Comparison of ENCODE assay signal across 12 cellular contexts in genomic region chr14:103724116-103724515, GRCh38. TPM values are rescaled to one million over a fixed set of nuclear protein-coding genes. Genes with fewer than 3 reads are reported as not detected.
DNase-seq lines count a peak whose midpoint lies in the region; ATAC-seq and TF ChIP-seq lines count a peak whose summit lies in the region.
"Had no signal": no experiment of that assay in that cellular context is flagged by ENCODE, and none has a peak within 500 bp of the region (broad histone marks: within the 10 kb centered on the region; RNA-seq: fewer than 3 reads in every experiment).

No MANE protein-coding gene starts in this region.

- no peak overlapping the region for H3K4me3 ChIP-seq in GM23248
- H3K4me3 ChIP-seq in gastrocnemius medialis, result no peak overlapping the region
- no peak overlapping the region for H3K4me3 ChIP-seq in naive thymus-derived CD4-positive, alpha-beta T cell (ENCODE audit: low read length)

- ATAC-seq in gastrocnemius medialis, result no peak
- ATAC-seq in naive thymus-derived CD4-positive, alpha-beta T cell, result no peak

- DNase-seq in GM23248 (peak; percentile 74), cerebellar cortex (ENCODE audit: low spot score) (peak; percentile 63), hypothalamus (lab: John Stamatoyannopoulos, UW) (peak in 27 of 51 donors; percentile 16 to 70 (median 51)), gastrocnemius medialis (no peak), inferior parietal cortex (ENCODE audit: extremely low spot score) (no peak), RPMI8226 (no peak), SW 1271 (lab: John Stamatoyannopoulos, UW) (no peak)
- no peak for DNase-seq in naive thymus-derived CD4-positive, alpha-beta T cell
- DNase-seq: Karpas-422; NCI-H774; stimulated activated CD4-positive, alpha-beta T cell treated with anti-CD3 and anti-CD28 coated beads, Interleukin-15, amount 100 ng/mL, for 24 hours; stimulated activated naive CD4-positive, alpha-beta T cell had no signal

- H3K9me3 ChIP-seq in GM23248 (ENCODE audit: low read depth) (no peaks in the 10 kb centered on the region), gastrocnemius medialis (no peaks in the 10 kb centered on the region)
- H3K9me3 ChIP-seq in naive thymus-derived CD4-positive, alpha-beta T cell (ENCODE audit: control insufficient read depth in 2 of 3, low read length in 3 of 3), result no peaks in the 10 kb centered on the region

- no peak overlapping the region for H3K4me3 Mint-ChIP-seq in naive thymus-derived CD4-positive, alpha-beta T cell

- WGBS in GM23248 (ENCODE audit: low coverage in 1 of 2, low lambda C conversion rate in 2 of 2, missing lambda C conversion rate in 2 of 2), 2 experiments, result 47 to 48% methylated on average over 20 of the region's 20 CpGs

- POLR2A ChIA-PET in naive thymus-derived CD4-positive, alpha-beta T cell (lab: Charles Lee), result no interaction called here

- no peaks in the 10 kb centered on the region for H3K27me3 ChIP-seq in GM23248 (replicated peaks; ENCODE audit: insufficient read depth)
- no peaks in the 10 kb centered on the region for H3K27me3 ChIP-seq in gastrocnemius medialis
- H3K27me3 ChIP-seq in naive thymus-derived CD4-positive, alpha-beta T cell (ENCODE audit: control insufficient read depth in 2 of 2, insufficient read depth in 2 of 2, low read length in 2 of 2), result no peaks in the 10 kb centered on the region

- no peaks in the 10 kb centered on the region for H3F3A ChIP-seq in GM23248 (ENCODE audit: insufficient read depth)

- no peak overlapping the region for H3K4me2 ChIP-seq in GM23248 (ENCODE audit: unreplicated experiment)

- H3K27ac ChIP-seq in GM23248 (no peak overlapping the region), gastrocnemius medialis (peak overlapping the region in 3 of 4 donors; percentile 3 to 45 (median 43))
- no peak overlapping the region for H3K27ac ChIP-seq in naive thymus-derived CD4-positive, alpha-beta T cell (ENCODE audit: low read depth, low read length)

- H3K4me1 ChIP-seq in GM23248 (ENCODE audit: insufficient read depth) (peaks cover 28% of the 10 kb centered on the region), gastrocnemius medialis (peaks cover 32 to 39% of the 10 kb centered on the region in 2 donors)
- H3K4me1 ChIP-seq in naive thymus-derived CD4-positive, alpha-beta T cell (ENCODE audit: control insufficient read depth in 2 of 2, insufficient read depth in 2 of 2, low read length in 2 of 2), result peaks cover 0 to 4% of the 10 kb centered on the region in 2 donors

- H3K36me3 Mint-ChIP-seq in naive thymus-derived CD4-positive, alpha-beta T cell, result peaks cover 0 to 4% (median 0%) of the 10 kb centered on the region in 5 donors

- H3K27me3 Mint-ChIP-seq in naive thymus-derived CD4-positive, alpha-beta T cell, result no peaks in the 10 kb centered on the region

- H3K9me2 ChIP-seq in GM23248 (ENCODE audit: insufficient read depth), result no peaks in the 10 kb centered on the region

- H3K36me3 ChIP-seq in GM23248 (ENCODE audit: low read depth) (no peaks in the 10 kb centered on the region), gastrocnemius medialis (peaks cover 0 to 2% of the 10 kb centered on the region in 2 donors)
- H3K36me3 ChIP-seq in naive thymus-derived CD4-positive, alpha-beta T cell (ENCODE audit: control insufficient read depth in 2 of 3, insufficient read depth in 3 of 3, low read length in 3 of 3), result peaks cover 0 to 30% (median 0%) of the 10 kb centered on the region in 3 experiments

- no peak overlapping the region for H2AFZ ChIP-seq in GM23248

- no peak for TF ChIP-seq CTCF in gastrocnemius medialis (IDR thresholded peaks at IDR 0.05 in 4 of 5, conservative IDR thresholded peaks at IDR 0.05 in 1 of 5)

- no peak overlapping the region for H3K27ac Mint-ChIP-seq in naive thymus-derived CD4-positive, alpha-beta T cell

- intact Hi-C loops in gastrocnemius medialis (cut with DNase I; ENCODE audit: low total_unique reads), result no loop called here
- intact Hi-C loops in naive thymus-derived CD4-positive, alpha-beta T cell (cut with micrococcal nuclease), result no loop called here

- no peak for TF ChIP-seq POLR2A in gastrocnemius medialis (IDR thresholded peaks at IDR 0.05)

- peak overlapping the region; percentile 30 for H3K9ac ChIP-seq in GM23248

- peaks cover 87% of the 10 kb centered on the region for H3K79me2 ChIP-seq in GM23248 (ENCODE audit: insufficient read depth)

- H4K20me1 ChIP-seq in GM23248 (ENCODE audit: insufficient read depth), result no peaks in the 10 kb centered on the region; the same call in 1 of the 2 replicates

- peaks cover 10 to 22% (median 15%) of the 10 kb centered on the region in 7 donors for H3K4me1 Mint-ChIP-seq in naive thymus-derived CD4-positive, alpha-beta T cell

- in situ Hi-C loops in GM23248 (cut with MboI) (no loop called here), gastrocnemius medialis (cut with MboI; ENCODE audit: low sequenced_read_pairs in 4 of 4) (no loop called here)

- CTCF ChIA-PET in naive thymus-derived CD4-positive, alpha-beta T cell (lab: Charles Lee), result no interaction called here

- H3K9me3 Mint-ChIP-seq in naive thymus-derived CD4-positive, alpha-beta T cell, result no peaks in the 10 kb centered on the region

RNA-seq across cellular contexts. Expression of gene ZFYVE21, which starts 8.5 kb away (rescaled TPM):
- total RNA-seq in GM23248 (2014; rRNA removed; shearing (Covaris generic)), result 60.3 and 77.4 TPM in 2 replicates
- polyA plus RNA-seq in GM23248 (2016; fragmentation: Nextera tagmentation; extraction: Ambion mirVana), result 112 and 120 TPM in 2 replicates
- 10 to 100 TPM; 16.2 to 25.8 (median 20.2) TPM for total RNA-seq in gastrocnemius medialis
- total RNA-seq in naive thymus-derived CD4-positive, alpha-beta T cell, result 10 to 100 TPM in 4 of 5 experiments, 1 to 10 TPM in 1; 5.8 to 19.0 (median 16.8) TPM
- 10 to 100 TPM in 1 of 2 donors, 1 to 10 TPM in 1; 8.9 to 15.6 TPM for polyA plus RNA-seq in naive thymus-derived CD4-positive, alpha-beta T cell

RNA-seq across cellular contexts. Expression of gene XRCC3, which starts 8.9 kb away (rescaled TPM):
- 19.1 and 20.3 TPM in 2 replicates for total RNA-seq in GM23248 (2014; rRNA removed; shearing (Covaris generic))
- polyA plus RNA-seq in GM23248 (2016; fragmentation: Nextera tagmentation; extraction: Ambion mirVana), result 4.0 and 4.9 TPM in 2 replicates
- 10 to 100 TPM in 1 of 4 donors, 1 to 10 TPM in 3; 1.3 to 26.5 (median 3.0) TPM for total RNA-seq in gastrocnemius medialis
- 10 to 100 TPM in 4 of 5 experiments, 1 to 10 TPM in 1; 9.3 to 38.9 (median 15.9) TPM for total RNA-seq in naive thymus-derived CD4-positive, alpha-beta T cell
- 1 to 10 TPM; 5.1 to 5.7 TPM for polyA plus RNA-seq in naive thymus-derived CD4-positive, alpha-beta T cell

Comparison
In these comparisons a context has a peak if more than half of its experiments do, and no peak if none do; other contexts are left out.
1. DNase-seq: peak in GM23248 (single experiment), cerebellar cortex (single experiment) and hypothalamus (27 of 51); none in gastrocnemius medialis (0 of 2), inferior parietal cortex (single experiment), RPMI8226 (single experiment), SW 1271 (0 of 2) and naive thymus-derived CD4-positive, alpha-beta T cell (0 of 9).
2. H3K27ac ChIP-seq: peak in gastrocnemius medialis (3 of 4); none in GM23248 (single experiment) and naive thymus-derived CD4-positive, alpha-beta T cell (single experiment).